ENCODE assay signal across 15 cellular contexts in the genomic region with DNA sequence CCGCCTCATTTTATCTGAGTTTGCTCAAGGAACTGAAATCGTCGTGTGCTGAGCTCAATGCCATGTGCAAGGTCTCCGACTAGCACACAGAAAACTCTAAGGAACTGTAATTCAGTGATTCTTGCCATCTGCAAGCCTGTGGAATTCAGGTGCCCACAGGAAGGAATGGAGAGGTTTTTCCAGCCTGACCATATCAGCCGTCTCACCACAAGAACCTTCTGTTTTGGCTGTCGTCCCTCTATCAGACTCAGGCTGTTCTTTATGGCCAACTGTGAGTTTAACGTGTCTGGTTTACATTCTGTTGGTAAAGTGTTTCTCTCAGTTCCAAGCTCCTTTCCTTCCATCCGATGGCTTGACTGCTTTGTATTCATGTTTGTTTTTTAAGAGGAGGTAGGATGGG.
A peak's percentile ranks its signal among the peaks of the same experiment; 100 is the strongest.
DNase-seq lines count a peak whose midpoint lies in the region; ATAC-seq and TF ChIP-seq lines count a peak whose summit lies in the region.
"Had no signal": no experiment of that assay in that cellular context is flagged by ENCODE, and none has a peak within 500 bp of the region (broad histone marks: within the 10 kb centered on the region; RNA-seq: fewer than 3 reads in every experiment).

No MANE protein-coding gene starts in this region.

- peak overlapping the region; percentile 69; the same call in 1 of the 2 replicates for H3K27ac ChIP-seq in Panc1 (ENCODE audit: low read length)
- H3K27ac ChIP-seq: KMS-11, vagina had no signal

- POLR2A ChIA-PET in Panc1 (lab: Charles Lee), result no interaction called here

- CTCF ChIA-PET in Panc1 (lab: Charles Lee), result no interaction called here

- H3K9me3 ChIP-seq in Panc1 (ENCODE audit: control insufficient read depth, insufficient read depth, low read depth, low read length), result peaks cover 3% of the 10 kb centered on the region; the same call in 1 of the 2 replicates
- H3K9me3 ChIP-seq: vagina had no signal

- no peaks in the 10 kb centered on the region for H3K27me3 ChIP-seq in Panc1 (ENCODE audit: control insufficient read depth, insufficient read depth, low read length)
- H3K27me3 ChIP-seq: vagina had no signal

- in situ Hi-C loops in Panc1 (cut with HindIII; ENCODE audit: low pct_unique_long_range_greater_than_20kb, low sequenced_read_pairs), result no loop called here

- no peaks in the 10 kb centered on the region for H3K36me3 ChIP-seq in Panc1 (ENCODE audit: control insufficient read depth, insufficient read depth, low read length)
- H3K36me3 ChIP-seq: vagina had no signal

- DNase-seq in AG10803 (ENCODE audit: low read depth) (peak; percentile 60), Panc1 (ENCODE audit: low read depth, low spot score) (no peak), choroid plexus epithelial cell (ENCODE audit: low read depth) (peak; percentile 72), non-pigmented ciliary epithelial cell (ENCODE audit: low read depth) (peak; percentile 60), NK-92 (lab: John Stamatoyannopoulos, UW; ENCODE audit: unreplicated experiment) (no peak), NCI-H187 treated with DMSO at 0.1 percent for 48 hours (lab: John Stamatoyannopoulos, UW) (no peak)
- DNase-seq: activated naive CD4-positive, alpha-beta T cell; erythroblast; NCI-H1930; stimulated activated CD4-positive, alpha-beta T cell treated with anti-CD3 and anti-CD28 coated beads, Interleukin-2, amount 100 ng/mL, for 24 hours had no signal

- intact Hi-C loops in Panc1 (cut with micrococcal nuclease; ENCODE audit: unreplicated experiment), result loop anchor here (10.0 kb wide), 1 partner anchor 287 kb away; no protein-coding TSS in a partner anchor

- no peak overlapping the region for H3K4me3 ChIP-seq in AG10803 (ENCODE audit: low read length)
- H3K4me3 ChIP-seq in Panc1 (ENCODE audit: low read depth in 2 of 2, low read length in 2 of 2), result no peak overlapping the region
- no peak overlapping the region for H3K4me3 ChIP-seq in choroid plexus epithelial cell (ENCODE audit: low read depth, low read length)
- H3K4me3 ChIP-seq: GM12878, vagina had no signal

- peaks cover 24% of the 10 kb centered on the region for H3K4me1 ChIP-seq in Panc1 (ENCODE audit: control insufficient read depth, insufficient read depth, low read length)
- H3K4me1 ChIP-seq: vagina had no signal

- no TSS peak for BruUV-seq in Panc1 (replicated peaks; lab: Mats Ljungman, UMichigan)

- TF ChIP-seq CTCF in AG10803 (conservative IDR thresholded peaks at IDR 0.05; ENCODE audit: low read length), result no peak
- TF ChIP-seq CTCF in Panc1 (IDR thresholded peaks at IDR 0.05), result no peak
- TF ChIP-seq CTCF in choroid plexus epithelial cell (conservative IDR thresholded peaks at IDR 0.05; ENCODE audit: low read depth, low read length), result no peak

- ATAC-seq in Panc1 (peak; percentile 44; the same call in 1 of the 2 replicates), HG02610 (IDR thresholded peaks at IDR 0.05; ENCODE audit: unreplicated experiment) (no peak), HG03460 (IDR thresholded peaks at IDR 0.05; ENCODE audit: unreplicated experiment) (no peak)
- ATAC-seq: GM12878 had no signal

Comparison
In these comparisons a context has a peak if more than half of its experiments do, and no peak if none do; other contexts are left out.
1. DNase-seq: peak in AG10803 (single experiment), choroid plexus epithelial cell (single experiment) and non-pigmented ciliary epithelial cell (single experiment); none in Panc1 (single experiment), NK-92 (single experiment) and NCI-H187 treated with DMSO at 0.1 percent for 48 hours (single experiment).